ENCODE assay signal across 8 cellular contexts in the genomic region with DNA sequence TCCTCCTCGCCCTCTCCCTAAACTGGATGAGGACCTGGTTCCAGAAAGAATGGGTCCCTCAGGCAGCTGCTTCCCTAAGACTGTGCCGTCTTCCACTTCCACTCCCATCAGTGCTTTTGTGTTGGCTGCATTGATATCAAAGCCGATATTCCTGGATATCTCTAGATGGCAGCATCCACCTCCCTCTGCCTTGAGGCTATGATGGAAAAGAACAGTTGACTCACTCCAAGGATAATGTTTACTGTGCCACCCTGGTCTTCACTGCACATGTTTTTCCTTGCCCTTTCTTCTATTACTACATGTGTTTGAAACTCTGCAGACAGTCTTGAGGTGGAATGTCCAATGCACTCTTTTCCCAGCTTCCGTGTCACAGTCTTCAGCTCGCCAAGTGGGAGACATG.
DNase-seq lines count a peak whose midpoint lies in the region; ATAC-seq and TF ChIP-seq lines count a peak whose summit lies in the region.

No MANE protein-coding gene starts in this region.

- no peak for TF ChIP-seq EP300 in tibial nerve (IDR thresholded peaks at IDR 0.05)

- 55% methylated on average over 5 of the region's 5 CpGs for WGBS in right cardiac atrium
- WGBS in tibial nerve, 2 donors, result 49 to 51% methylated on average over 5 of the region's 5 CpGs

- H3K27me3 ChIP-seq in right cardiac atrium (ENCODE audit: control insufficient read depth, insufficient read depth) (no peaks in the 10 kb centered on the region), tibial nerve (peaks cover 0 to 4% of the 10 kb centered on the region in 2 donors)
- no peaks in the 10 kb centered on the region for H3K27me3 ChIP-seq in effector memory CD4-positive, alpha-beta T cell (replicated peaks; ENCODE audit: control insufficient read depth, insufficient read depth, low read length, poor library complexity, severe bottlenecking)

- TF ChIP-seq CTCF in WI38 (IDR thresholded peaks at IDR 0.05; ENCODE audit: low read depth, low read length), result peak; percentile 21; the same call in 1 of the 2 replicates
- peak; percentile 13 to 37 (median 22) for TF ChIP-seq CTCF in tibial nerve (IDR thresholded peaks at IDR 0.05)

- H3K4me3 ChIP-seq in WI38 (ENCODE audit: low read depth, low read length) (no peak overlapping the region), right cardiac atrium (ENCODE audit: low read length) (no peak overlapping the region), tibial nerve (no peak overlapping the region)
- H3K4me3 ChIP-seq in effector memory CD4-positive, alpha-beta T cell (ENCODE audit: insufficient read depth, low read depth, low read length, poor library complexity, severe bottlenecking), result no peak overlapping the region

- H3K36me3 ChIP-seq in tibial nerve, result no peaks in the 10 kb centered on the region
- H3K36me3 ChIP-seq in effector memory CD4-positive, alpha-beta T cell (ENCODE audit: control insufficient read depth, insufficient read depth, low read length), result no peaks in the 10 kb centered on the region

- ATAC-seq in right cardiac atrium, result peak; percentile 66 to 74
- ATAC-seq in GM18505 (IDR thresholded peaks at IDR 0.05; ENCODE audit: unreplicated experiment), result no peak

- intact Hi-C loops in right cardiac atrium (cut with DNase I), result no loop called here

- TF ChIP-seq POLR2A in tibial nerve (IDR thresholded peaks at IDR 0.05) (no peak), GM18505 (IDR thresholded peaks at IDR 0.05; ENCODE audit: borderline replicate concordance, extremely low read depth, insufficient read depth, insufficient read length) (no peak)

- H3K27ac ChIP-seq in right cardiac atrium (ENCODE audit: low read length), result no peak overlapping the region
- no peak overlapping the region for H3K27ac ChIP-seq in tibial nerve
- no peak overlapping the region for H3K27ac ChIP-seq in effector memory CD4-positive, alpha-beta T cell (ENCODE audit: insufficient read depth, low read length, poor library complexity, severe bottlenecking)

- H3K9me3 ChIP-seq in right cardiac atrium (ENCODE audit: control insufficient read depth, low read length) (no peaks in the 10 kb centered on the region), tibial nerve (no peaks in the 10 kb centered on the region)
- no peaks in the 10 kb centered on the region for H3K9me3 ChIP-seq in effector memory CD4-positive, alpha-beta T cell (ENCODE audit: control insufficient read depth, low read length)

- H3K4me1 ChIP-seq in right cardiac atrium (ENCODE audit: control insufficient read depth, insufficient read depth, low read length), result peaks cover 4% of the 10 kb centered on the region
- H3K4me1 ChIP-seq in tibial nerve, result no peaks in the 10 kb centered on the region
- no peaks in the 10 kb centered on the region for H3K4me1 ChIP-seq in effector memory CD4-positive, alpha-beta T cell (ENCODE audit: control insufficient read depth, insufficient read depth, low read length, poor library complexity, severe bottlenecking)

- peak; percentile 13 for DNase-seq in NCI-H2171 treated with DMSO at 0.1 percent for 48 hours (lab: John Stamatoyannopoulos, UW)
- no peak for DNase-seq in NCI-H2171 (lab: John Stamatoyannopoulos, UW)
- DNase-seq in right cardiac atrium, result no peak
- peak in 1 of 2 donors; percentile 40 for DNase-seq in tibial nerve (ENCODE audit: low spot score in 2 of 2)
- no peak for DNase-seq in NOMO-1 treated with DMSO at 0.1 percent for 48 hours (lab: John Stamatoyannopoulos, UW; ENCODE audit: unreplicated experiment)
- DNase-seq in effector memory CD4-positive, alpha-beta T cell, result no peak
